ENCODE assay signal across 12 cellular contexts in the genomic region with DNA sequence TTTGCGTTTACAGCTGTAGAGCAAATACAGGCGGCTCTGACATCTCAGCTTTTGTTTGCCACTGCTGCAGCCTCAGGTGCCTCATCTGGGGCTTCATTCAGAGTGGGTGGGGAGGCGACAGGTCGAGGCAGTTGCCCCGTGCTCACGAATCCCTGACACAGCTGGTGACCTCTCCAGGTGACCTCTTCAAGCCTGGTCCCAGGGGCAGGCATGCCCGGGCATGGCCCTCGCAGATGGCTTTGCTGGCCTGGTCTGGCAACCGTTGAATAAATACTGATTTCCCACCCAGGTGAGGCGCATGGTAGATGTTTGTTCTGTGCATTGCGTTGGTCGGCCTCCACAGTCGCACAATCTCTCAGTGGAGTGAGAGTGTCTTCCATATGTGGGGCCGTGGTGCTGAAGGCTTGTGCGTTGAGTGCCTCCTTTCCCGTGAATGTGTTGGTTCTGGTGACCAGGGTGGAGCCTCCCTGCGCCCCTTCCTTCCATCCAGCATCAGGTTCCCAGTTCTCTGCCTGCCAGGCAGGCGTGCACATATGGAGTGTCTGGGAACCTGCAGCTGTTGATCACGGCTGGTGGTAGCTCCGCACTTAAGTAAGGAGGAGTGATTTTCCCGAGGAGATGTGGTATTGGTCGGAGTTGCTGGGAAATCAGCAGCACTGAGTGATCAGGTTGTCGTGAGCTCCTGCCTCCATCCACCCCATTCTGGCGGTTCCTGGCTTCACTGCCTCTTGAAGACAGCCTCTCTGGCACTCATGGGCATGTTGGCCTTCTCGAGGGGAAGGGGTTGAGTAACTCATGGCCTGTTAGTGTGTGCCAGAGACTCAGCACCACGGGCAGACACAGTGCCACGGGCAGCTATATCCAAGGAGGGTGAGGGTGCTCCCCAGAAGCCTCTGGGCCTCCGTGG.
DNase-seq lines count a peak whose midpoint lies in the region; ATAC-seq, FAIRE-seq and TF ChIP-seq lines count a peak whose summit lies in the region.
"Had no signal": no experiment of that assay in that cellular context is flagged by ENCODE, and none has a peak within 500 bp of the region (broad histone marks: within the 10 kb centered on the region; RNA-seq: fewer than 3 reads in every experiment).

No MANE protein-coding gene starts in this region.

- H3K36me3 ChIP-seq in neural progenitor cell (no peaks in the 10 kb centered on the region), pancreas (no peaks in the 10 kb centered on the region)

- H3K79me2 ChIP-seq in neural progenitor cell (ENCODE audit: low read depth), result peaks cover 24% of the 10 kb centered on the region

- H3K27ac Mint-ChIP-seq in T-helper 1 cell treated with Interleukin-12 subunit alpha and Interleukin-12 subunit beta and Interleukin-4 antibody, amounts not matched to agents 30 μg/mL and 1 μg/mL, for 36 hours, result peak overlapping the region; percentile 63
- H3K27ac Mint-ChIP-seq in activated CD8-positive, alpha-beta T cell treated with anti-CD3 and anti-CD28 coated beads for 36 hours, result peak overlapping the region; percentile 70
- no peak overlapping the region for H3K27ac Mint-ChIP-seq in neural progenitor cell

- WGBS in pancreas, 2 donors, result 89% methylated on average over 28 of the region's 28 CpGs

- H4K20me1 ChIP-seq in neural progenitor cell (ENCODE audit: low read depth), result peaks cover 18% of the 10 kb centered on the region

- no peak for ATAC-seq in activated CD8-positive, alpha-beta T cell treated with anti-CD3 and anti-CD28 coated beads for 36 hours
- ATAC-seq in HG03442 (IDR thresholded peaks at IDR 0.05; ENCODE audit: unreplicated experiment), result no peak
- ATAC-seq in pancreas, result no peak

- H3K27me3 ChIP-seq in neural progenitor cell (no peaks in the 10 kb centered on the region), pancreas (no peaks in the 10 kb centered on the region)

- CTCF ChIA-PET in activated CD8-positive, alpha-beta T cell treated with anti-CD3 and anti-CD28 coated beads for 36 hours (lab: Charles Lee), result interaction anchor here (1.1 to 1.9 kb wide), 3 partner anchors 9 to 205 kb away, joined by 3 to 5 read pairs (median 3); no protein-coding TSS in a partner anchor

- no peaks in the 10 kb centered on the region for H3K27me3 Mint-ChIP-seq in T-helper 1 cell treated with Interleukin-12 subunit alpha and Interleukin-12 subunit beta and Interleukin-4 antibody, amounts not matched to agents 30 μg/mL and 1 μg/mL, for 36 hours (ENCODE audit: low read depth)
- H3K27me3 Mint-ChIP-seq in activated CD8-positive, alpha-beta T cell treated with anti-CD3 and anti-CD28 coated beads for 36 hours, result no peaks in the 10 kb centered on the region
- peaks cover 3% of the 10 kb centered on the region for H3K27me3 Mint-ChIP-seq in neural progenitor cell (ENCODE audit: insufficient read depth, low read depth)
- H3K27me3 Mint-ChIP-seq: central memory CD8-positive, alpha-beta T cell had no signal

- POLR2A ChIA-PET in activated CD8-positive, alpha-beta T cell treated with anti-CD3 and anti-CD28 coated beads for 36 hours (lab: Charles Lee), result interaction anchor here (0.8 to 2.2 kb wide), 2 partner anchors 10 to 146 kb away, joined by 3 to 6 read pairs; no protein-coding TSS in a partner anchor

- H3K4me3 ChIP-seq in neural progenitor cell (no peak overlapping the region), pancreas (no peak overlapping the region)
- H3K4me3 ChIP-seq: SK-N-MC had no signal

- DNase-seq in T-helper 1 cell (no peak), NCI-H187 (lab: John Stamatoyannopoulos, UW) (peak; percentile 79 to 80), neural progenitor cell (ENCODE audit: low spot score) (no peak), cerebellum (ENCODE audit: low spot score) (no peak), pancreas (no peak)
- DNase-seq in activated CD8-positive, alpha-beta T cell treated with anti-CD3 and anti-CD28 coated beads for 36 hours, result no peak
- DNase-seq: DND-41, NCI-H2029 had no signal

- H3K4me1 Mint-ChIP-seq in T-helper 1 cell treated with Interleukin-12 subunit alpha and Interleukin-12 subunit beta and Interleukin-4 antibody, amounts not matched to agents 30 μg/mL and 1 μg/mL, for 36 hours (ENCODE audit: low read depth), result peaks cover 48% of the 10 kb centered on the region
- peaks cover 51% of the 10 kb centered on the region for H3K4me1 Mint-ChIP-seq in activated CD8-positive, alpha-beta T cell treated with anti-CD3 and anti-CD28 coated beads for 36 hours (ENCODE audit: low read depth)
- H3K4me1 Mint-ChIP-seq in neural progenitor cell, result peaks cover 45% of the 10 kb centered on the region

- TF ChIP-seq CTCF in activated CD8-positive, alpha-beta T cell treated with anti-CD3 and anti-CD28 coated beads for 36 hours (IDR thresholded peaks at IDR 0.05), result no peak
- TF ChIP-seq CTCF in neural progenitor cell (IDR thresholded peaks at IDR 0.05) (no peak), pancreas (IDR thresholded peaks at IDR 0.05) (no peak)

- H3K4me3 Mint-ChIP-seq in T-helper 1 cell treated with Interleukin-12 subunit alpha and Interleukin-12 subunit beta and Interleukin-4 antibody, amounts not matched to agents 30 μg/mL and 1 μg/mL, for 36 hours, result no peak overlapping the region
- no peak overlapping the region for H3K4me3 Mint-ChIP-seq in activated CD8-positive, alpha-beta T cell treated with anti-CD3 and anti-CD28 coated beads for 36 hours
- no peak overlapping the region for H3K4me3 Mint-ChIP-seq in neural progenitor cell
- H3K4me3 Mint-ChIP-seq: central memory CD8-positive, alpha-beta T cell had no signal

- H2AFZ ChIP-seq in neural progenitor cell (replicated peaks), result no peak overlapping the region

- H3K27ac ChIP-seq in neural progenitor cell (no peak overlapping the region), pancreas (peak overlapping the region in 1 of 4 donors; percentile 44)

- H3K9ac ChIP-seq in neural progenitor cell, result no peak overlapping the region

- peaks cover 15% of the 10 kb centered on the region for H3K36me3 Mint-ChIP-seq in T-helper 1 cell treated with Interleukin-12 subunit alpha and Interleukin-12 subunit beta and Interleukin-4 antibody, amounts not matched to agents 30 μg/mL and 1 μg/mL, for 36 hours (ENCODE audit: low read depth)
- H3K36me3 Mint-ChIP-seq in activated CD8-positive, alpha-beta T cell treated with anti-CD3 and anti-CD28 coated beads for 36 hours (ENCODE audit: low read depth), result peaks cover 1% of the 10 kb centered on the region
- peaks cover 5% of the 10 kb centered on the region for H3K36me3 Mint-ChIP-seq in neural progenitor cell

- no peak for FAIRE-seq in pancreas (lab: Jason Lieb, UNC)

- H3K4me1 ChIP-seq in neural progenitor cell (peaks cover 44% of the 10 kb centered on the region), pancreas (peaks cover 0 to 10% (median 0%) of the 10 kb centered on the region in 3 donors)

- H3K4me2 ChIP-seq in neural progenitor cell, result peak overlapping the region; percentile 16

- H3K9me3 ChIP-seq in neural progenitor cell (ENCODE audit: low read depth), result no peaks in the 10 kb centered on the region
- H3K9me3 ChIP-seq in pancreas, result no peaks in the 10 kb centered on the region

- H3F3A ChIP-seq in neural progenitor cell (ENCODE audit: low read depth), result peaks cover 4% of the 10 kb centered on the region

- intact Hi-C loops in activated CD8-positive, alpha-beta T cell treated with anti-CD3 and anti-CD28 coated beads for 36 hours (cut with micrococcal nuclease), result no loop called here
- intact Hi-C loops in pancreas (cut with DNase I), result no loop called here

- peaks cover 3% of the 10 kb centered on the region for H3K9me3 Mint-ChIP-seq in T-helper 1 cell treated with Interleukin-12 subunit alpha and Interleukin-12 subunit beta and Interleukin-4 antibody, amounts not matched to agents 30 μg/mL and 1 μg/mL, for 36 hours
- no peaks in the 10 kb centered on the region for H3K9me3 Mint-ChIP-seq in activated CD8-positive, alpha-beta T cell treated with anti-CD3 and anti-CD28 coated beads for 36 hours
- H3K9me3 Mint-ChIP-seq in neural progenitor cell, result peaks cover 4% of the 10 kb centered on the region
- H3K9me3 Mint-ChIP-seq: central memory CD8-positive, alpha-beta T cell had no signal

Comparison
In these comparisons a context has a peak if more than half of its experiments do, and no peak if none do; other contexts are left out.
1. DNase-seq: peak in NCI-H187 (2 of 2); none in T-helper 1 cell (0 of 5), activated CD8-positive, alpha-beta T cell treated with anti-CD3 and anti-CD28 coated beads for 36 hours (single experiment), neural progenitor cell (single experiment), cerebellum (single experiment) and pancreas (0 of 6).